ENCODE assay signal across 6 cellular contexts in the genomic region with DNA sequence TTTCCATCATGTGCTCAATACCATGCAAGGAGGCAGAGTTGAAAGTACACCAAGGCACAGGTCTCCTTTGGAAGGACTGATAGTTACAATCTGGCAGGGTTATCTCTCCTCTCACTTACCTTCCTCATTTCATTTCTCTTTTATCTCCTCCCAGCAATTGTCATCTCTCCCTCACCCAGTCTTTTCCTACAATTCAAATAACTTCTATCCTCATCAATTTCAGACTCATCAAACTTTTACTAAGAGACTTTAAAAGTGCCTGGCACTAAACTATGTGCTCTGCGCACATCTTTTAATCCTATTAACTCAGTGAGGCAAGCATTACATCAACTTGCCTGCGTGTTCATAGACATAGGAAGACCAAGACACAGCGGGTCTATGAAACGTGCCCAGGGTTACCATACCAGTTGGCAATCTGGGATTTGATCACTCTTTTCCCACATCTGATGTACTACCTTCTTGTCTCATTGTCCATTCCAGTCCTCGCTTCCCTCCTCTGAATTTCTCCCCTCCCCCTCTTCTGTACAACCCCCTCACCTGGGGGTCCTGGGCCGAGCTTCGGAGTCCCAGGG. TPM values are rescaled to one million over a fixed set of nuclear protein-coding genes. Genes with fewer than 3 reads are reported as not detected.
DNase-seq lines count a peak whose midpoint lies in the region; ATAC-seq and TF ChIP-seq lines count a peak whose summit lies in the region.

No MANE protein-coding gene starts in this region.

- H4K20me1 ChIP-seq in KMS-11 (ENCODE audit: insufficient read depth), result no peaks in the 10 kb centered on the region

- H3K27ac Mint-ChIP-seq in central memory CD8-positive, alpha-beta T cell (ENCODE audit: low read depth), result peak overlapping the region; percentile 98
- H3K27ac Mint-ChIP-seq in osteocyte (ENCODE audit: unreplicated experiment), result peak overlapping the region; percentile 99

- H3K4me1 ChIP-seq in A673 (ENCODE audit: insufficient read depth, low read length, poor library complexity, severe bottlenecking) (peaks cover 11% of the 10 kb centered on the region), KMS-11 (ENCODE audit: low read depth, poor library complexity, severe bottlenecking) (peaks cover 43% of the 10 kb centered on the region)

- H3K9me3 ChIP-seq in A673 (ENCODE audit: low read depth, low read length, poor library complexity, severe bottlenecking), result no peaks in the 10 kb centered on the region

- TSS peak; percentile 90 for BruUV-seq in A673 (replicated peaks; lab: Mats Ljungman, UMichigan)

- H3K27me3 Mint-ChIP-seq in central memory CD8-positive, alpha-beta T cell, result no peaks in the 10 kb centered on the region
- H3K27me3 Mint-ChIP-seq in osteocyte (ENCODE audit: unreplicated experiment), result no peaks in the 10 kb centered on the region

- peaks cover 37% of the 10 kb centered on the region for H3K79me2 ChIP-seq in KMS-11 (ENCODE audit: insufficient read depth, low read depth)

- POLR2A ChIA-PET in A673 (lab: Charles Lee; ENCODE audit: low non-redundant PET), result no interaction called here

- H3K27ac ChIP-seq in A673 (ENCODE audit: low read depth, low read length, poor library complexity, severe bottlenecking) (peak overlapping the region; percentile 99), KMS-11 (peak overlapping the region; percentile 82)

- CTCF ChIA-PET in A673 (lab: Charles Lee), result no interaction called here

- H3K4me2 ChIP-seq in KMS-11, result peak overlapping the region; percentile 99

- H3K36me3 Mint-ChIP-seq in central memory CD8-positive, alpha-beta T cell (ENCODE audit: insufficient read depth), result peaks cover 16% of the 10 kb centered on the region
- H3K36me3 Mint-ChIP-seq in osteocyte (ENCODE audit: unreplicated experiment), result peaks cover 11% of the 10 kb centered on the region

- H3K4me3 ChIP-seq in A673 (ENCODE audit: low read depth, low read length, poor library complexity, severe bottlenecking) (peak overlapping the region; percentile 84), KMS-11 (IDR thresholded peaks at IDR 0.05; ENCODE audit: insufficient read depth, low read depth, low read length) (no peak overlapping the region)

- H3K27me3 ChIP-seq in A673 (replicated peaks; ENCODE audit: insufficient read depth, low read depth, low read length, poor library complexity), result no peaks in the 10 kb centered on the region
- H3K27me3 ChIP-seq in KMS-11 (ENCODE audit: insufficient read depth, low read depth), result no peaks in the 10 kb centered on the region

- peak; percentile 78 for DNase-seq in A673 (ENCODE audit: low spot score)
- DNase-seq in central memory CD8-positive, alpha-beta T cell (ENCODE audit: low spot score in 2 of 2), result no peak
- DNase-seq in osteocyte (ENCODE audit: extremely low spot score, unreplicated experiment), result no peak
- no peak for DNase-seq in stimulated activated CD4-positive, alpha-beta T cell treated with anti-CD3 and anti-CD28 coated beads, Interleukin-4, amount 100 ng/mL, for 24 hours
- no peak for DNase-seq in germinal center (ENCODE audit: low spot score)

- H3K9ac ChIP-seq in KMS-11, result peak overlapping the region; percentile 95

- no peak for ATAC-seq in central memory CD8-positive, alpha-beta T cell (replicated peaks; ENCODE audit: extremely low read depth, poor library complexity, severe bottlenecking)

- 0 out of 2 replicates have a peak overlapping the region, but pooled peaks have one; percentile 67 for H2AFZ ChIP-seq in KMS-11 (ENCODE audit: low read depth)

- intact Hi-C loops in A673 (cut with micrococcal nuclease; ENCODE audit: unreplicated experiment), result loop anchor here (5.0 kb wide), 2 partner anchors 38 to 57 kb away; partner anchors contain the start of gene CLIC1

- peak overlapping the region; percentile 98 for H3K4me3 Mint-ChIP-seq in central memory CD8-positive, alpha-beta T cell
- H3K4me3 Mint-ChIP-seq in osteocyte (ENCODE audit: unreplicated experiment), result peak overlapping the region; percentile 99

- H3K9me3 Mint-ChIP-seq in central memory CD8-positive, alpha-beta T cell, result no peaks in the 10 kb centered on the region
- H3K9me3 Mint-ChIP-seq in osteocyte (ENCODE audit: unreplicated experiment), result no peaks in the 10 kb centered on the region

- H3K4me1 Mint-ChIP-seq in central memory CD8-positive, alpha-beta T cell, result peaks cover 42% of the 10 kb centered on the region
- H3K4me1 Mint-ChIP-seq in osteocyte (ENCODE audit: unreplicated experiment), result peaks cover 17% of the 10 kb centered on the region

- no peak for TF ChIP-seq CTCF in A673 (conservative IDR thresholded peaks at IDR 0.05; ENCODE audit: low read depth, low read length)
- TF ChIP-seq CTCF in KMS-11 (conservative IDR thresholded peaks at IDR 0.05; ENCODE audit: low read depth, low read length), result no peak
- no peak for TF ChIP-seq CTCF in osteocyte (IDR thresholded peaks at IDR 0.05)

- peaks cover 55% of the 10 kb centered on the region for H3K36me3 ChIP-seq in A673 (ENCODE audit: insufficient read depth, low read length, poor library complexity, severe bottlenecking)
- H3K36me3 ChIP-seq in KMS-11 (ENCODE audit: insufficient read depth), result no peaks in the 10 kb centered on the region; the same call in 1 of the 2 replicates

RNA-seq across cellular contexts. Expression of gene VARS1, which starts 1.2 kb away (rescaled TPM):
- total RNA-seq in A673 (2021) (233 and 247 TPM in 2 replicates), osteocyte (73.0 and 73.4 TPM in 2 replicates)

RNA-seq across cellular contexts. Expression of gene LSM2, which starts 12.4 kb away (rescaled TPM):
- total RNA-seq in A673 (2021) (99.8 and 104 TPM in 2 replicates), osteocyte (50.6 and 54.3 TPM in 2 replicates)

RNA-seq across cellular contexts. Expression of gene VWA7, which starts 17.3 kb away (rescaled TPM):
- total RNA-seq in A673 (2021) (2.7 and 2.8 TPM in 2 replicates), osteocyte (0.50 and 0.94 TPM in 2 replicates)

RNA-seq across cellular contexts. Expression of gene HSPA1L, which starts 20.7 kb away (rescaled TPM):
- total RNA-seq in A673 (2021) (1.1 and 1.4 TPM in 2 replicates), osteocyte (1.1 and 1.7 TPM in 2 replicates)

RNA-seq across cellular contexts. Expression of gene HSPA1A, which starts 21.0 kb away (rescaled TPM):
- total RNA-seq in A673 (2021) (113 and 129 TPM in 2 replicates), osteocyte (19.7 and 24.8 TPM in 2 replicates)
